15 cellular contexts compared by ENCODE assay signal in the genomic region with DNA sequence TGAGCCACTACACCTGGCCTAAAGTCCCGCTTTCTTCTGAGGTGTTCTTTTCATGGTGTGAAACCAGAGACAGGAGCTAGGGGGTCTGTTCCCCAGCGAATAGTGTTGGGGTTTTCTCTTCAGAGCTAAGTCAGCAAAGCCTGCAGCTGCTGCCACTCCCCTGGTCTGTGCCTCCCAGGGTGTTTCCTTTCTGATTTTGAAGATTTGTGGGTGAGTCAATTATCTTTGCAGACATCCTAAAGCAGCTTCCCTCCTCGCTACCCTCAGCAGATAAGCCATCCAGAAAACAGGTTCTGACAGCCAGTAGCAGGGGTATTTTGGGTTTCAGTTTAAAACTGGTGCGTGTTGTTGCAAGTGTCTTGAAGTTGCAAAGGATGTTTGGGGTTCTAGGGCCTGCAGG.
DNase-seq lines count a peak whose midpoint lies in the region; ATAC-seq and TF ChIP-seq lines count a peak whose summit lies in the region.
"Had no signal": no experiment of that assay in that cellular context is flagged by ENCODE, and none has a peak within 500 bp of the region (broad histone marks: within the 10 kb centered on the region; RNA-seq: fewer than 3 reads in every experiment).

No MANE protein-coding gene starts in this region.

- ATAC-seq in HG02610 (IDR thresholded peaks at IDR 0.05; ENCODE audit: unreplicated experiment) (no peak), HG03025 (IDR thresholded peaks at IDR 0.05; ENCODE audit: low FRiP score, unreplicated experiment) (no peak)
- ATAC-seq: body of pancreas, heart right ventricle, Right ventricle myocardium inferior had no signal

- intact Hi-C loops in CD14-positive monocyte (cut with micrococcal nuclease), result no loop called here

- peaks cover 0 to 2% of the 10 kb centered on the region in 2 donors for H3K36me3 Mint-ChIP-seq in CD14-positive monocyte
- H3K36me3 Mint-ChIP-seq: stimulated activated naive B cell treated with anti-CD40 and anti-IgM and Interleukin-4, amounts not matched to agents 10 μg/mL and 1 μg/mL and 100 μg/mL, for 72 hours had no signal

- H3K4me1 Mint-ChIP-seq in CD14-positive monocyte, result peaks cover 24% of the 10 kb centered on the region

- DNase-seq in stimulated activated CD4-positive, alpha-beta T cell treated with anti-CD3 and anti-CD28 coated beads, Interleukin-4, amount 100 ng/mL, for 24 hours, result peak; percentile 22
- DNase-seq in stimulated activated CD4-positive, alpha-beta T cell treated with anti-CD3 and anti-CD28 coated beads, Interleukin-2, amount 100 ng/mL, for 24 hours, result no peak
- DNase-seq in UCSD-AML1 (lab: John Stamatoyannopoulos, UW; ENCODE audit: unreplicated experiment), result peak; percentile 23
- peak; percentile 48 for DNase-seq in central memory CD4-positive, alpha-beta T cell
- no peak for DNase-seq in NCI-H526 (lab: John Stamatoyannopoulos, UW)
- no peak for DNase-seq in CD14-positive monocyte (ENCODE audit: low spot score)
- DNase-seq: AML-193; heart right ventricle; NCI-H1048; NCI-H510A; stimulated activated naive B cell treated with anti-CD40 and anti-IgM and Interleukin-4, amounts not matched to agents 10 μg/mL and 1 μg/mL and 100 μg/mL, for 72 hours had no signal

- peaks cover 0 to 4% (median 0%) of the 10 kb centered on the region in 3 donors for H3K27me3 Mint-ChIP-seq in CD14-positive monocyte (ENCODE audit: low read depth in 3 of 3)

- no peak for TF ChIP-seq CTCF in CD14-positive monocyte (IDR thresholded peaks at IDR 0.05)

- peaks cover 0 to 2% (median 0%) of the 10 kb centered on the region in 7 donors for H3K9me3 Mint-ChIP-seq in CD14-positive monocyte
- H3K9me3 Mint-ChIP-seq: stimulated activated naive B cell treated with anti-CD40 and anti-IgM and Interleukin-4, amounts not matched to agents 10 μg/mL and 1 μg/mL and 100 μg/mL, for 72 hours had no signal

- H3K4me3 Mint-ChIP-seq in CD14-positive monocyte, result no peak overlapping the region
- H3K4me3 Mint-ChIP-seq: stimulated activated naive B cell treated with anti-CD40 and anti-IgM and Interleukin-4, amounts not matched to agents 10 μg/mL and 1 μg/mL and 100 μg/mL, for 72 hours had no signal

- peak overlapping the region in 2 of 7 donors; percentile 10 to 16 for H3K27ac Mint-ChIP-seq in CD14-positive monocyte
- H3K27ac Mint-ChIP-seq: stimulated activated naive B cell treated with anti-CD40 and anti-IgM and Interleukin-4, amounts not matched to agents 10 μg/mL and 1 μg/mL and 100 μg/mL, for 72 hours had no signal

Comparison
In these comparisons a context has a peak if more than half of its experiments do, and no peak if none do; other contexts are left out.
1. DNase-seq: peak in stimulated activated CD4-positive, alpha-beta T cell treated with anti-CD3 and anti-CD28 coated beads, Interleukin-4, amount 100 ng/mL, for 24 hours (single experiment), UCSD-AML1 (single experiment) and central memory CD4-positive, alpha-beta T cell (single experiment); none in stimulated activated CD4-positive, alpha-beta T cell treated with anti-CD3 and anti-CD28 coated beads, Interleukin-2, amount 100 ng/mL, for 24 hours (0 of 2), NCI-H526 (0 of 2) and CD14-positive monocyte (single experiment).